In genomic region chr20:59690101-59690500, GRCh38 we compare ENCODE assay signal across 25 cellular contexts.
"Had no signal": no experiment of that assay in that cellular context is flagged by ENCODE, and none has a peak within 500 bp of the region (broad histone marks: within the 10 kb centered on the region; RNA-seq: fewer than 3 reads in every experiment).

No MANE protein-coding gene starts in this region.

- H3K27ac ChIP-seq: pancreas, prostate gland, sigmoid colon, spleen, suprapubic skin, tibial nerve, uterus had no signal

- H3K27me3 ChIP-seq: pancreas, sigmoid colon, tibial nerve, uterus had no signal

- H3K4me3 Mint-ChIP-seq: immature natural killer cell; mesothelial cell of epicardium; natural killer cell treated with Interleukin-12 subunit alpha and Interleukin-12 subunit beta and Interleukin-15 and Interleukin-18, amount 100 ng/mL, for 72 hours; stimulated activated effector memory CD8-positive, alpha-beta T cell treated with anti-CD3 and anti-CD28 coated beads, Interleukin-12 subunit alpha, Interleukin-12 subunit beta, amount 100 ng/mL, for 72 hours; stimulated activated naive CD8-positive, alpha-beta T cell treated with anti-CD3 and anti-CD28 coated beads, Interleukin-15, Interleukin-2, amounts not matched to agents 100 ng/mL and 50 ng/mL, for 24 hours; type B pancreatic cell had no signal

- FAIRE-seq: islet of Langerhans, pancreas, small intestine had no signal

- DNase-seq: hippocampal formation; immature natural killer cell; left ventricle myocardium inferior; mesendoderm; naive B cell; pancreas; posterior cingulate gyrus; retina; right cardiac atrium; sigmoid colon; small intestine; spleen; stimulated activated CD4-positive, alpha-beta T cell treated with anti-CD3 and anti-CD28 coated beads, Interleukin-4, amount 100 ng/mL, for 24 hours; stimulated activated naive CD4-positive, alpha-beta T cell; uterus had no signal

- H3K36me3 Mint-ChIP-seq: immature natural killer cell; mesothelial cell of epicardium; naive B cell; natural killer cell treated with Interleukin-12 subunit alpha and Interleukin-12 subunit beta and Interleukin-15 and Interleukin-18, amount 100 ng/mL, for 72 hours; stimulated activated effector memory CD8-positive, alpha-beta T cell treated with anti-CD3 and anti-CD28 coated beads, Interleukin-12 subunit alpha, Interleukin-12 subunit beta, amount 100 ng/mL, for 72 hours; type B pancreatic cell had no signal

- H3K9me3 ChIP-seq: left ventricle myocardium inferior, pancreas, prostate gland, sigmoid colon, spleen, suprapubic skin, tibial nerve, uterus had no signal

- H3K27ac Mint-ChIP-seq: immature natural killer cell; mesothelial cell of epicardium; naive B cell; natural killer cell treated with Interleukin-12 subunit alpha and Interleukin-12 subunit beta and Interleukin-15 and Interleukin-18, amount 100 ng/mL, for 72 hours; stimulated activated effector memory CD8-positive, alpha-beta T cell treated with anti-CD3 and anti-CD28 coated beads, Interleukin-12 subunit alpha, Interleukin-12 subunit beta, amount 100 ng/mL, for 72 hours; stimulated activated naive CD8-positive, alpha-beta T cell treated with anti-CD3 and anti-CD28 coated beads, Interleukin-15, Interleukin-2, amounts not matched to agents 100 ng/mL and 50 ng/mL, for 24 hours; type B pancreatic cell had no signal

- H3K4me3 ChIP-seq: left ventricle myocardium inferior, lung, pancreas, prostate gland, sigmoid colon, spleen, suprapubic skin, tibial nerve, uterus had no signal

- H3K36me3 ChIP-seq: left ventricle myocardium inferior, pancreas, prostate gland, sigmoid colon, spleen, suprapubic skin, tibial nerve, uterus had no signal

- H3K4me1 ChIP-seq: pancreas, prostate gland, sigmoid colon, spleen, suprapubic skin, tibial nerve, uterus had no signal

- H3K9me3 Mint-ChIP-seq: natural killer cell treated with Interleukin-12 subunit alpha and Interleukin-12 subunit beta and Interleukin-15 and Interleukin-18, amount 100 ng/mL, for 72 hours; stimulated activated effector memory CD8-positive, alpha-beta T cell treated with anti-CD3 and anti-CD28 coated beads, Interleukin-12 subunit alpha, Interleukin-12 subunit beta, amount 100 ng/mL, for 72 hours; stimulated activated naive CD8-positive, alpha-beta T cell treated with anti-CD3 and anti-CD28 coated beads, Interleukin-15, Interleukin-2, amounts not matched to agents 100 ng/mL and 50 ng/mL, for 24 hours; type B pancreatic cell had no signal

- H3K4me1 Mint-ChIP-seq: immature natural killer cell; mesothelial cell of epicardium; naive B cell; stimulated activated effector memory CD8-positive, alpha-beta T cell treated with anti-CD3 and anti-CD28 coated beads, Interleukin-12 subunit alpha, Interleukin-12 subunit beta, amount 100 ng/mL, for 72 hours had no signal

- ATAC-seq: pancreas; right cardiac atrium; stimulated activated effector memory CD8-positive, alpha-beta T cell treated with anti-CD3 and anti-CD28 coated beads, Interleukin-12 subunit alpha, Interleukin-12 subunit beta, amount 100 ng/mL, for 72 hours had no signal
